ENCODE assay signal across 29 cellular contexts in genomic region chr9:116900007-116900367, GRCh38.
"Had no signal": no experiment of that assay in that cellular context is flagged by ENCODE, and none has a peak within 500 bp of the region (broad histone marks: within the 10 kb centered on the region; RNA-seq: fewer than 3 reads in every experiment).

No MANE protein-coding gene starts in this region.

- H3K36me3 ChIP-seq: brain microvascular endothelial cell, MG63 had no signal

- H3K4me3 ChIP-seq: MG63 had no signal

- H3K27ac ChIP-seq: brain microvascular endothelial cell, RWPE1 had no signal

- H3K4me2 ChIP-seq: SK-N-SH had no signal

- DNase-seq: activated CD4-positive, alpha-beta T cell treated with anti-CD3 and anti-CD28 coated beads for 36 hours; activated CD4-positive, alpha-beta T cell treated with anti-CD3 and anti-CD28 coated beads, Interleukin-2, amount 10 ng/mL, durations not matched to agents 7 days and 5 days; activated CD4-positive, alpha-beta T cell treated with anti-CD3 and anti-CD28 coated beads, Interleukin-2, amount 50 U/mL, for 48 hours; activated CD8-positive, alpha-beta T cell treated with anti-CD3 and anti-CD28 coated beads, Interleukin-2, amount 10 ng/mL, durations not matched to agents 7 days and 5 days; activated gamma-delta T cell treated with Interleukin-2 at 50 U/mL for 16 hours; activated naive CD4-positive, alpha-beta T cell treated with anti-CD3 and anti-CD28 coated beads, Interleukin-2, amount 10 ng/mL, durations not matched to agents 7 days and 5 days; activated naive CD8-positive, alpha-beta T cell treated with anti-CD3 and anti-CD28 coated beads, Interleukin-2, amount 50 U/mL, for 24 hours; activated T-cell treated with anti-CD3 and anti-CD28 coated beads, Interleukin-2, amount 50 U/mL, for 24 hours; anterior cingulate cortex; brain microvascular endothelial cell; central memory CD4-positive, alpha-beta T cell; Kasumi-1; NCI-H1048; NCI-H1105 treated with DMSO at 0.1 percent for 48 hours; NCI-H1436; NCI-H1694; NCI-H1930; NCI-H2081 treated with DMSO at 0.1 percent for 48 hours; NCI-H345; NCI-H524 treated with DMSO at 0.1 percent for 48 hours; Right ventricle myocardium superior; SK-N-SH had no signal

- H3K9ac ChIP-seq: SK-N-SH had no signal

- H3K36me3 Mint-ChIP-seq: activated naive CD4-positive, alpha-beta T cell treated with anti-CD3 and anti-CD28 coated beads, Interleukin-2, amount 10 ng/mL, durations not matched to agents 7 days and 5 days; activated naive CD8-positive, alpha-beta T cell had no signal

- H3K4me1 Mint-ChIP-seq: activated CD4-positive, alpha-beta T cell treated with anti-CD3 and anti-CD28 coated beads for 36 hours; activated CD4-positive, alpha-beta T cell treated with anti-CD3 and anti-CD28 coated beads, Interleukin-2, amount 10 ng/mL, durations not matched to agents 7 days and 5 days; activated naive CD4-positive, alpha-beta T cell treated with anti-CD3 and anti-CD28 coated beads, Interleukin-2, amount 10 ng/mL, durations not matched to agents 7 days and 5 days; activated naive CD8-positive, alpha-beta T cell treated with anti-CD3 and anti-CD28 coated beads, Interleukin-2, amount 50 U/mL, for 24 hours had no signal

- H3K4me3 Mint-ChIP-seq: activated CD4-positive, alpha-beta T cell treated with anti-CD3 and anti-CD28 coated beads for 36 hours; activated CD4-positive, alpha-beta T cell treated with anti-CD3 and anti-CD28 coated beads, Interleukin-2, amount 10 ng/mL, durations not matched to agents 7 days and 5 days; activated CD8-positive, alpha-beta T cell treated with anti-CD3 and anti-CD28 coated beads, Interleukin-2, amount 10 ng/mL, durations not matched to agents 7 days and 5 days; activated naive CD4-positive, alpha-beta T cell treated with anti-CD3 and anti-CD28 coated beads, Interleukin-2, amount 10 ng/mL, durations not matched to agents 7 days and 5 days; activated naive CD8-positive, alpha-beta T cell; activated naive CD8-positive, alpha-beta T cell treated with anti-CD3 and anti-CD28 coated beads, Interleukin-2, amount 50 U/mL, for 24 hours; activated T-cell treated with anti-CD3 and anti-CD28 coated beads, Interleukin-2, amount 50 U/mL, for 24 hours; activated T-helper 1 cell treated with anti-CD3 and anti-CD28 coated beads, Interleukin-12 subunit alpha, Interleukin-12 subunit beta, Interleukin-2, Interleukin-4 antibody, amounts not matched to agents 30 ng/mL and 10 ng/mL and 1 ng/mL, durations not matched to agents 14 hours and 24 hours and 36 hours; T-helper 1 cell treated with Interleukin-12 subunit alpha and Interleukin-12 subunit beta and Interleukin-4 antibody, amounts not matched to agents 30 μg/mL and 1 μg/mL, for 36 hours; T-helper 2 cell treated with Interferon-gamma antibody and Interleukin-4, amounts not matched to agents 5 μg/mL and 100 μg/mL, for 36 hours had no signal

- H3K27me3 Mint-ChIP-seq: activated CD4-positive, alpha-beta T cell treated with anti-CD3 and anti-CD28 coated beads for 36 hours; activated CD4-positive, alpha-beta T cell treated with anti-CD3 and anti-CD28 coated beads, Interleukin-2, amount 10 ng/mL, durations not matched to agents 7 days and 5 days; activated naive CD4-positive, alpha-beta T cell treated with anti-CD3 and anti-CD28 coated beads, Interleukin-2, amount 10 ng/mL, durations not matched to agents 7 days and 5 days; activated T-cell treated with anti-CD3 and anti-CD28 coated beads, Interleukin-2, amount 50 U/mL, for 24 hours had no signal

- H3K9me2 ChIP-seq: SK-N-SH had no signal

- H3K9me3 ChIP-seq: SK-N-SH had no signal

- ATAC-seq: activated CD4-positive, alpha-beta T cell treated with anti-CD3 and anti-CD28 coated beads for 36 hours; activated CD4-positive, CD25-positive, alpha-beta regulatory T cell treated with anti-CD3 and anti-CD28 coated beads, Interleukin-2, amount 50 U/mL, for 24 hours; activated CD8-positive, alpha-beta T cell treated with anti-CD3 and anti-CD28 coated beads, Interleukin-2, amount 10 ng/mL, durations not matched to agents 7 days and 5 days; activated naive CD8-positive, alpha-beta T cell treated with anti-CD3 and anti-CD28 coated beads, Interleukin-2, amount 50 U/mL, for 24 hours had no signal

- H3K27ac Mint-ChIP-seq: activated CD4-positive, alpha-beta T cell treated with anti-CD3 and anti-CD28 coated beads for 36 hours; activated CD4-positive, alpha-beta T cell treated with anti-CD3 and anti-CD28 coated beads, Interleukin-2, amount 10 ng/mL, durations not matched to agents 7 days and 5 days; activated CD8-positive, alpha-beta T cell treated with anti-CD3 and anti-CD28 coated beads, Interleukin-2, amount 10 ng/mL, durations not matched to agents 7 days and 5 days; activated naive CD4-positive, alpha-beta T cell treated with anti-CD3 and anti-CD28 coated beads, Interleukin-2, amount 10 ng/mL, durations not matched to agents 7 days and 5 days; activated naive CD8-positive, alpha-beta T cell; activated naive CD8-positive, alpha-beta T cell treated with anti-CD3 and anti-CD28 coated beads, Interleukin-2, amount 50 U/mL, for 24 hours; activated T-cell treated with anti-CD3 and anti-CD28 coated beads, Interleukin-2, amount 50 U/mL, for 24 hours; activated T-helper 1 cell treated with anti-CD3 and anti-CD28 coated beads, Interleukin-12 subunit alpha, Interleukin-12 subunit beta, Interleukin-2, Interleukin-4 antibody, amounts not matched to agents 30 ng/mL and 10 ng/mL and 1 ng/mL, durations not matched to agents 14 hours and 24 hours and 36 hours; T-helper 1 cell treated with Interleukin-12 subunit alpha and Interleukin-12 subunit beta and Interleukin-4 antibody, amounts not matched to agents 30 μg/mL and 1 μg/mL, for 36 hours; T-helper 2 cell treated with Interferon-gamma antibody and Interleukin-4, amounts not matched to agents 5 μg/mL and 100 μg/mL, for 36 hours had no signal

- H3K27me3 ChIP-seq: brain microvascular endothelial cell, MG63 had no signal
